ENCODE assay signal across 8 cellular contexts in genomic region chr19:18590273-18591272, GRCh38.
A peak's percentile ranks its signal among the peaks of the same experiment; 100 is the strongest.
DNase-seq lines count a peak whose midpoint lies in the region; ATAC-seq and TF ChIP-seq lines count a peak whose summit lies in the region.

No MANE protein-coding gene starts in this region.

- H3K27me3 ChIP-seq in DOHH2 (ENCODE audit: control insufficient read depth, low read length) (no peaks in the 10 kb centered on the region), adipocyte (replicated peaks; ENCODE audit: control insufficient read depth, insufficient read depth, low read length) (no peaks in the 10 kb centered on the region), iPS-18a (ENCODE audit: control insufficient read depth, insufficient read depth, low read length) (peaks cover 5% of the 10 kb centered on the region), stomach smooth muscle (ENCODE audit: control insufficient read depth in 1 of 2, insufficient read depth in 2 of 2, low read length in 2 of 2) (peaks cover 0 to 3% of the 10 kb centered on the region in 2 donors)

- peak; percentile 76 for TF ChIP-seq CTCF in DOHH2 (IDR thresholded peaks at IDR 0.05; ENCODE audit: low read depth, low read length, poor library complexity, severe bottlenecking)

- H3K9ac ChIP-seq in adipocyte (ENCODE audit: low read length) (peak overlapping the region; percentile 92), iPS-18a (ENCODE audit: low read length) (peak overlapping the region; percentile 84), stomach smooth muscle (ENCODE audit: low read length in 2 of 2) (no peak overlapping the region)

- H3K9me2 ChIP-seq in DOHH2 (replicated peaks; ENCODE audit: control insufficient read depth, low read length), result no peaks in the 10 kb centered on the region

- H3K36me3 ChIP-seq in DOHH2 (ENCODE audit: control insufficient read depth, low read length), result peaks cover 22% of the 10 kb centered on the region
- peaks cover 13% of the 10 kb centered on the region for H3K36me3 ChIP-seq in adipocyte (ENCODE audit: control insufficient read depth, insufficient read depth, low read length, severe bottlenecking)
- H3K36me3 ChIP-seq in iPS-18a (ENCODE audit: control insufficient read depth, low read depth, low read length), result no peaks in the 10 kb centered on the region
- H3K36me3 ChIP-seq in stomach smooth muscle (ENCODE audit: control insufficient read depth in 2 of 2, insufficient read depth in 2 of 2, low read length in 2 of 2), result peaks cover 0 to 3% of the 10 kb centered on the region in 2 donors

- peak overlapping the region; percentile 86 for H3K27ac ChIP-seq in DOHH2 (ENCODE audit: low read depth, low read length)
- peak overlapping the region; percentile 79 for H3K27ac ChIP-seq in iPS-18a (ENCODE audit: low read length)
- no peak overlapping the region for H3K27ac ChIP-seq in stomach smooth muscle (ENCODE audit: low read length)

- H3K79me2 ChIP-seq in DOHH2 (ENCODE audit: control insufficient read depth, low read length), result peaks cover 18% of the 10 kb centered on the region

- no peaks in the 10 kb centered on the region for H3K9me3 ChIP-seq in DOHH2 (ENCODE audit: control insufficient read depth, insufficient read depth, low read length)
- no peaks in the 10 kb centered on the region for H3K9me3 ChIP-seq in adipocyte (ENCODE audit: control insufficient read depth, low read length)
- no peaks in the 10 kb centered on the region for H3K9me3 ChIP-seq in iPS-18a (ENCODE audit: control insufficient read depth, low read depth, low read length)
- no peaks in the 10 kb centered on the region for H3K9me3 ChIP-seq in stomach smooth muscle (ENCODE audit: control insufficient read depth in 2 of 2, low read length in 2 of 2)

- DNase-seq in NCI-H2029 (lab: John Stamatoyannopoulos, UW) (peak; percentile 93), adipocyte (ENCODE audit: low read depth) (peak; percentile 62)
- no peak for DNase-seq in activated effector memory CD4-positive, alpha-beta T cell treated with Interleukin-2 at 50 U/mL for 16 hours

- peaks cover 19% of the 10 kb centered on the region for H3F3A ChIP-seq in DOHH2 (ENCODE audit: control insufficient read depth, insufficient read depth)

- peak overlapping the region; percentile 99 for H3K4me2 ChIP-seq in DOHH2 (ENCODE audit: low read length)

- ATAC-seq in HG03025 (IDR thresholded peaks at IDR 0.05; ENCODE audit: low FRiP score, unreplicated experiment) (no peak), GM21619 (IDR thresholded peaks at IDR 0.05; ENCODE audit: unreplicated experiment) (no peak)

- no peaks in the 10 kb centered on the region for H4K20me1 ChIP-seq in DOHH2 (ENCODE audit: control insufficient read depth, insufficient read depth, low read depth, low read length)

- peak overlapping the region; percentile 91 for H3K4me3 ChIP-seq in DOHH2 (ENCODE audit: low read length)
- no peak overlapping the region for H3K4me3 ChIP-seq in adipocyte (ENCODE audit: low read length)
- peak overlapping the region; percentile 94 for H3K4me3 ChIP-seq in iPS-18a (ENCODE audit: low read length)
- peak overlapping the region; percentile 73 to 85 for H3K4me3 ChIP-seq in stomach smooth muscle (ENCODE audit: low read length in 2 of 2)

- H3K4me1 ChIP-seq in DOHH2 (ENCODE audit: control insufficient read depth, low read length) (peaks cover 67% of the 10 kb centered on the region), adipocyte (ENCODE audit: control insufficient read depth, insufficient read depth, low read length) (peaks cover 49% of the 10 kb centered on the region), iPS-18a (ENCODE audit: control insufficient read depth, low read depth, low read length) (peaks cover 16% of the 10 kb centered on the region), stomach smooth muscle (ENCODE audit: control insufficient read depth, insufficient read depth, low read length) (peaks cover 40% of the 10 kb centered on the region)

Comparison
In these comparisons a context has a peak if more than half of its experiments do, and no peak if none do; other contexts are left out.
1. H3K9ac ChIP-seq: peak in adipocyte (single experiment) and iPS-18a (single experiment); none in stomach smooth muscle (0 of 2).